Comparison of ENCODE assay signal across 8 cellular contexts in the genomic region with DNA sequence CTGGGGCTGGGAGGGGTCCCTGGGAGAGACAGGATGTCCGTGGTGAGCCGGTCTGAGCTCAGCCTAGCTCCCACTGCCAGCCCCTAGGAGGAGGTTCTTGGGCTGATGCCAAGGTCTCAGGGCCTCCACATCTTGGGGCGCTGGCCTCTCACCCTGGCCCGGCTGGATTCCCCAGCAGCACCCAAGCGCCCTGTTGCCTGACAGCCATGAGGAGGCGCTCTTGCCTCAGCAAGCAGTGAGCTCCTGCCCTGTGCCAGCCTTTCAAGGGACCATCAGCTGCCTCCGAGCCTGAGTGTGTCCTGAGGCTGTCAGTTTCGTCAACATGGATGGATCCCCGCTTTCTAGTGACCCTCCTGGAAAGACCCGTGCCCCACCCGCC.
DNase-seq lines count a peak whose midpoint lies in the region; ATAC-seq and TF ChIP-seq lines count a peak whose summit lies in the region.

No MANE protein-coding gene starts in this region.

- peaks cover 17% of the 10 kb centered on the region for H3K4me1 ChIP-seq in upper lobe of right lung

- peak; percentile 19 for DNase-seq in stimulated activated CD4-positive, alpha-beta T cell treated with anti-CD3 and anti-CD28 coated beads, Interleukin-15, amount 100 ng/mL, for 24 hours
- no peak for DNase-seq in stimulated activated CD4-positive, alpha-beta T cell treated with anti-CD3 and anti-CD28 coated beads, Interleukin-1b, Interleukin-23, amount 100 ng/mL, for 48 hours
- DNase-seq in SHP77 (lab: John Stamatoyannopoulos, UW) (peak; percentile 48 to 72), glutamatergic neuron (no peak), upper lobe of right lung (no peak), germinal center (ENCODE audit: low spot score) (no peak)

- no peaks in the 10 kb centered on the region for H3K9me3 ChIP-seq in upper lobe of right lung

- no peak overlapping the region for H3K4me3 Mint-ChIP-seq in glutamatergic neuron (ENCODE audit: unreplicated experiment)

- peaks cover 13% of the 10 kb centered on the region for H3K9me3 Mint-ChIP-seq in glutamatergic neuron (ENCODE audit: unreplicated experiment)

- no peaks in the 10 kb centered on the region for H3K36me3 Mint-ChIP-seq in glutamatergic neuron (ENCODE audit: unreplicated experiment)

- no peak overlapping the region for H3K27ac Mint-ChIP-seq in glutamatergic neuron (ENCODE audit: unreplicated experiment)

- H3K4me3 ChIP-seq in upper lobe of right lung: no peak overlapping the region

- peaks cover 33% of the 10 kb centered on the region for H3K4me1 Mint-ChIP-seq in glutamatergic neuron (ENCODE audit: low read depth, unreplicated experiment)

- no peaks in the 10 kb centered on the region for H3K27me3 ChIP-seq in upper lobe of right lung

- H3K36me3 ChIP-seq in upper lobe of right lung: no peaks in the 10 kb centered on the region

- H3K27ac ChIP-seq in upper lobe of right lung: no peak overlapping the region

- TF ChIP-seq CTCF in glutamatergic neuron (IDR thresholded peaks at IDR 0.05; ENCODE audit: partially characterized antibody, unreplicated experiment): peak; percentile 35
- TF ChIP-seq CTCF in upper lobe of right lung (IDR thresholded peaks at IDR 0.05): peak; percentile 44

- ATAC-seq in upper lobe of right lung (peak; percentile 64), GM21423 (IDR thresholded peaks at IDR 0.05; ENCODE audit: unreplicated experiment) (no peak), GM21723 (IDR thresholded peaks at IDR 0.05; ENCODE audit: unreplicated experiment) (no peak)

- intact Hi-C loops in upper lobe of right lung (cut with DNase I): no loop called here

- peaks cover 14% of the 10 kb centered on the region for H3K27me3 Mint-ChIP-seq in glutamatergic neuron (ENCODE audit: unreplicated experiment)

Comparison
In these comparisons a context has a peak if more than half of its experiments do, and no peak if none do; other contexts are left out.
1. DNase-seq: peak in stimulated activated CD4-positive, alpha-beta T cell treated with anti-CD3 and anti-CD28 coated beads, Interleukin-15, amount 100 ng/mL, for 24 hours (single experiment) and SHP77 (2 of 2); none in stimulated activated CD4-positive, alpha-beta T cell treated with anti-CD3 and anti-CD28 coated beads, Interleukin-1b, Interleukin-23, amount 100 ng/mL, for 48 hours (single experiment), glutamatergic neuron (single experiment), upper lobe of right lung (single experiment) and germinal center (single experiment).